2 cellular contexts compared by ENCODE assay signal in the genomic region with DNA sequence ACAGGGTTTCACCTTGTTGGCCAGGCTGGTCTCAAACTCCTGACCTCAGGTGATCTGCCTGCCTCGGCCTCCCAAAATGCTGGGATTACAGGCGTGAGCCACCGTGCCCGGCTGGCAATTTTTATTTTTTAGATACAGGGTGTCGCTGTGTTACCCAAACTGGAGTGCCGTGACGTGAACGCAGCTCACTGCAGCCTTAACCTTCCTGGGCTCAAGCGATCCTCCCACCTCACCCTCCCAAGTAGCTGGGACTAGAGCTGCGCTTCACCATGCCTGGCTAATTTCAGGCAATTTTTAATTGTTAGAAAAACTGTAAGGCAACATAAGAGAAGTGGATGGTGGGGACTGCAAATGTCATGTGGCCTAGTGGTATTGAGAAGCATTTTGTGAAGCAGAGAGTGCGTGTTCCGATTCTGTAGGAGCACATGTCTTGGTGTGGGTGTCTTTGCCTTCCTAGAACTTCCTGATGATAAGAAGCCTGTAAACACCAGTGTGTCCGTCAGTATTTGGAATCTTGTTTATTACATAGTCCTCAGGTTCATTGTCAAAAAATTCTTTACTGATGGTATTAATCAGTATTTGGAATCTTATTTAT.
TF ChIP-seq lines count a peak whose summit lies in the region.

No MANE protein-coding gene starts in this region.

TF ChIP-seq in IMR-90, 13 proteins besides CTCF, POLR2A, EP300 and RAD21:
- TF ChIP-seq CEBPB (IDR thresholded peaks at IDR 0.05; ENCODE audit: low read depth, low read length) (no peak), CHD1 (IDR thresholded peaks at IDR 0.05; ENCODE audit: low read depth, low read length) (no peak), SMC3 (IDR thresholded peaks at IDR 0.05; ENCODE audit: low read depth, low read length) (no peak)
- TF ChIP-seq, protein P1, sequence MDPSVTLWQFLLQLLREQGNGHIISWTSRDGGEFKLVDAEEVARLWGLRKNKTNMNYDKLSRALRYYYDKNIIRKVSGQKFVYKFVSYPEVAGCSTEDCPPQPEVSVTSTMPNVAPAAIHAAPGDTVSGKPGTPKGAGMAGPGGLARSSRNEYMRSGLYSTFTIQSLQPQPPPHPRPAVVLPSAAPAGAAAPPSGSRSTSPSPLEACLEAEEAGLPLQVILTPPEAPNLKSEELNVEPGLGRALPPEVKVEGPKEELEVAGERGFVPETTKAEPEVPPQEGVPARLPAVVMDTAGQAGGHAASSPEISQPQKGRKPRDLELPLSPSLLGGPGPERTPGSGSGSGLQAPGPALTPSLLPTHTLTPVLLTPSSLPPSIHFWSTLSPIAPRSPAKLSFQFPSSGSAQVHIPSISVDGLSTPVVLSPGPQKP (IDR thresholded peaks at IDR 0.05; ENCODE audit: borderline replicate concordance, low read depth, low read length) = no peak
TF ChIP-seq in IMR-90: peak in this region for 0.

TF ChIP-seq in K562, 482 proteins besides CTCF, POLR2A, EP300 and RAD21 (continues in another document):
- TF ChIP-seq OTX1 (CRISPR knock-in tag; IDR thresholded peaks at IDR 0.05) (no peak), CXXC5 (CRISPR knock-in tag; IDR thresholded peaks at IDR 0.05) (peak; percentile 42; the same call in 1 of the 2 replicates), FOXK1 (CRISPR knock-in tag; IDR thresholded peaks at IDR 0.05; ENCODE audit: borderline replicate concordance) (no peak), ARID1B (IDR thresholded peaks at IDR 0.05) (peak; percentile 50; the same call in 1 of the 2 replicates), HNRNPK (IDR thresholded peaks at IDR 0.05; ENCODE audit: low read depth, low read length, poor library complexity, severe bottlenecking) (no peak), MTA1 (IDR thresholded peaks at IDR 0.05; ENCODE audit: borderline replicate concordance) (no peak; the same call in 1 of the 2 replicates), ZNF134 (CRISPR knock-in tag; conservative IDR thresholded peaks at IDR 0.05) (no peak), ERF (CRISPR knock-in tag; IDR thresholded peaks at IDR 0.05) (no peak), ZBTB7A (IDR thresholded peaks at IDR 0.05; ENCODE audit: borderline replicate concordance, control insufficient read depth, low read depth, low read length) (no peak), ZNF253 (CRISPR knock-in tag; conservative IDR thresholded peaks at IDR 0.05) (no peak), HDAC2 (IDR thresholded peaks at IDR 0.05) (peak; percentile 53; the same call in 1 of the 2 replicates), ZZZ3 (IDR thresholded peaks at IDR 0.05) (no peak), ZNF408 (CRISPR knock-in tag; IDR thresholded peaks at IDR 0.05; ENCODE audit: low read depth) (no peak), NR2F6 (CRISPR knock-in tag; IDR thresholded peaks at IDR 0.05) (no peak), BMI1 (IDR thresholded peaks at IDR 0.05; ENCODE audit: low read length) (no peak), SIRT6 (IDR thresholded peaks at IDR 0.05; ENCODE audit: low read depth, low read length) (no peak), ZNF785 (CRISPR knock-in tag; IDR thresholded peaks at IDR 0.05) (no peak), DPF2 (IDR thresholded peaks at IDR 0.05) (peak; percentile 63), ZNF584 (CRISPR knock-in tag; IDR thresholded peaks at IDR 0.05; ENCODE audit: low read depth) (no peak), SNRNP70 (optimal IDR thresholded peaks at IDR 0.05; ENCODE audit: low read depth, low read length) (no peak), ZFP30 (CRISPR knock-in tag; IDR thresholded peaks at IDR 0.05; ENCODE audit: borderline replicate concordance) (no peak), ZC3H4 (CRISPR knock-in tag; IDR thresholded peaks at IDR 0.05; ENCODE audit: borderline replicate concordance) (no peak), MEIS2 (IDR thresholded peaks at IDR 0.05; ENCODE audit: partially characterized antibody) (no peak), SP2 (IDR thresholded peaks at IDR 0.05; ENCODE audit: extremely low read depth, low read depth, low read length, poor library complexity, severe bottlenecking) (no peak), PRMT5 (CRISPR knock-in tag; IDR thresholded peaks at IDR 0.05) (no peak), BRD4 (IDR thresholded peaks at IDR 0.05) (no peak), NFIX (CRISPR knock-in tag; IDR thresholded peaks at IDR 0.05; ENCODE audit: low read depth) (no peak), MCM3 (IDR thresholded peaks at IDR 0.05) (no peak), ZNF583 (CRISPR knock-in tag; IDR thresholded peaks at IDR 0.05) (no peak), ELF2 (CRISPR knock-in tag; IDR thresholded peaks at IDR 0.05) (no peak)
- TF ChIP-seq, protein P2, sequence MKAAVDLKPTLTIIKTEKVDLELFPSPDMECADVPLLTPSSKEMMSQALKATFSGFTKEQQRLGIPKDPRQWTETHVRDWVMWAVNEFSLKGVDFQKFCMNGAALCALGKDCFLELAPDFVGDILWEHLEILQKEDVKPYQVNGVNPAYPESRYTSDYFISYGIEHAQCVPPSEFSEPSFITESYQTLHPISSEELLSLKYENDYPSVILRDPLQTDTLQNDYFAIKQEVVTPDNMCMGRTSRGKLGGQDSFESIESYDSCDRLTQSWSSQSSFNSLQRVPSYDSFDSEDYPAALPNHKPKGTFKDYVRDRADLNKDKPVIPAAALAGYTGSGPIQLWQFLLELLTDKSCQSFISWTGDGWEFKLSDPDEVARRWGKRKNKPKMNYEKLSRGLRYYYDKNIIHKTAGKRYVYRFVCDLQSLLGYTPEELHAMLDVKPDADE (conservative IDR thresholded peaks at IDR 0.05; ENCODE audit: control insufficient read depth, low read depth, low read length) = no peak
- TF ChIP-seq, protein P3, sequence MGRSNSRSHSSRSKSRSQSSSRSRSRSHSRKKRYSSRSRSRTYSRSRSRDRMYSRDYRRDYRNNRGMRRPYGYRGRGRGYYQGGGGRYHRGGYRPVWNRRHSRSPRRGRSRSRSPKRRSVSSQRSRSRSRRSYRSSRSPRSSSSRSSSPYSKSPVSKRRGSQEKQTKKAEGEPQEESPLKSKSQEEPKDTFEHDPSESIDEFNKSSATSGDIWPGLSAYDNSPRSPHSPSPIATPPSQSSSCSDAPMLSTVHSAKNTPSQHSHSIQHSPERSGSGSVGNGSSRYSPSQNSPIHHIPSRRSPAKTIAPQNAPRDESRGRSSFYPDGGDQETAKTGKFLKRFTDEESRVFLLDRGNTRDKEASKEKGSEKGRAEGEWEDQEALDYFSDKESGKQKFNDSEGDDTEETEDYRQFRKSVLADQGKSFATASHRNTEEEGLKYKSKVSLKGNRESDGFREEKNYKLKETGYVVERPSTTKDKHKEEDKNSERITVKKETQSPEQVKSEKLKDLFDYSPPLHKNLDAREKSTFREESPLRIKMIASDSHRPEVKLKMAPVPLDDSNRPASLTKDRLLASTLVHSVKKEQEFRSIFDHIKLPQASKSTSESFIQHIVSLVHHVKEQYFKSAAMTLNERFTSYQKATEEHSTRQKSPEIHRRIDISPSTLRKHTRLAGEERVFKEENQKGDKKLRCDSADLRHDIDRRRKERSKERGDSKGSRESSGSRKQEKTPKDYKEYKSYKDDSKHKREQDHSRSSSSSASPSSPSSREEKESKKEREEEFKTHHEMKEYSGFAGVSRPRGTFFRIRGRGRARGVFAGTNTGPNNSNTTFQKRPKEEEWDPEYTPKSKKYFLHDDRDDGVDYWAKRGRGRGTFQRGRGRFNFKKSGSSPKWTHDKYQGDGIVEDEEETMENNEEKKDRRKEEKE (IDR thresholded peaks at IDR 0.05; ENCODE audit: borderline replicate concordance in 1 of 2, control insufficient read depth in 1 of 2, low read depth in 2 of 2, low read length in 1 of 2) = no peak
- TF ChIP-seq, protein P4, sequence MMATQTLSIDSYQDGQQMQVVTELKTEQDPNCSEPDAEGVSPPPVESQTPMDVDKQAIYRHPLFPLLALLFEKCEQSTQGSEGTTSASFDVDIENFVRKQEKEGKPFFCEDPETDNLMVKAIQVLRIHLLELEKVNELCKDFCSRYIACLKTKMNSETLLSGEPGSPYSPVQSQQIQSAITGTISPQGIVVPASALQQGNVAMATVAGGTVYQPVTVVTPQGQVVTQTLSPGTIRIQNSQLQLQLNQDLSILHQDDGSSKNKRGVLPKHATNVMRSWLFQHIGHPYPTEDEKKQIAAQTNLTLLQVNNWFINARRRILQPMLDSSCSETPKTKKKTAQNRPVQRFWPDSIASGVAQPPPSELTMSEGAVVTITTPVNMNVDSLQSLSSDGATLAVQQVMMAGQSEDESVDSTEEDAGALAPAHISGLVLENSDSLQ (IDR thresholded peaks at IDR 0.05) = no peak
- TF ChIP-seq, protein P5, sequence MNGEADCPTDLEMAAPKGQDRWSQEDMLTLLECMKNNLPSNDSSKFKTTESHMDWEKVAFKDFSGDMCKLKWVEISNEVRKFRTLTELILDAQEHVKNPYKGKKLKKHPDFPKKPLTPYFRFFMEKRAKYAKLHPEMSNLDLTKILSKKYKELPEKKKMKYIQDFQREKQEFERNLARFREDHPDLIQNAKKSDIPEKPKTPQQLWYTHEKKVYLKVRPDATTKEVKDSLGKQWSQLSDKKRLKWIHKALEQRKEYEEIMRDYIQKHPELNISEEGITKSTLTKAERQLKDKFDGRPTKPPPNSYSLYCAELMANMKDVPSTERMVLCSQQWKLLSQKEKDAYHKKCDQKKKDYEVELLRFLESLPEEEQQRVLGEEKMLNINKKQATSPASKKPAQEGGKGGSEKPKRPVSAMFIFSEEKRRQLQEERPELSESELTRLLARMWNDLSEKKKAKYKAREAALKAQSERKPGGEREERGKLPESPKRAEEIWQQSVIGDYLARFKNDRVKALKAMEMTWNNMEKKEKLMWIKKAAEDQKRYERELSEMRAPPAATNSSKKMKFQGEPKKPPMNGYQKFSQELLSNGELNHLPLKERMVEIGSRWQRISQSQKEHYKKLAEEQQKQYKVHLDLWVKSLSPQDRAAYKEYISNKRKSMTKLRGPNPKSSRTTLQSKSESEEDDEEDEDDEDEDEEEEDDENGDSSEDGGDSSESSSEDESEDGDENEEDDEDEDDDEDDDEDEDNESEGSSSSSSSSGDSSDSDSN (IDR thresholded peaks at IDR 0.05; ENCODE audit: borderline replicate concordance in 1 of 2, low read depth in 2 of 2, low read length in 2 of 2) = 0 out of 4 replicates have a peak, but pooled peaks of 1 of the 2 experiments have one; percentile 45
- TF ChIP-seq, protein P6, sequence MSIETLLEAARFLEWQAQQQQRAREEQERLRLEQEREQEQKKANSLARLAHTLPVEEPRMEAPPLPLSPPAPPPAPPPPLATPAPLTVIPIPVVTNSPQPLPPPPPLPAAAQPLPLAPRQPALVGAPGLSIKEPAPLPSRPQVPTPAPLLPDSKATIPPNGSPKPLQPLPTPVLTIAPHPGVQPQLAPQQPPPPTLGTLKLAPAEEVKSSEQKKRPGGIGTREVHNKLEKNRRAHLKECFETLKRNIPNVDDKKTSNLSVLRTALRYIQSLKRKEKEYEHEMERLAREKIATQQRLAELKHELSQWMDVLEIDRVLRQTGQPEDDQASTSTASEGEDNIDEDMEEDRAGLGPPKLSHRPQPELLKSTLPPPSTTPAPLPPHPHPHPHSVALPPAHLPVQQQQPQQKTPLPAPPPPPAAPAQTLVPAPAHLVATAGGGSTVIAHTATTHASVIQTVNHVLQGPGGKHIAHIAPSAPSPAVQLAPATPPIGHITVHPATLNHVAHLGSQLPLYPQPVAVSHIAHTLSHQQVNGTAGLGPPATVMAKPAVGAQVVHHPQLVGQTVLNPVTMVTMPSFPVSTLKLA (conservative IDR thresholded peaks at IDR 0.05) = peak; percentile 85 to 90
- TF ChIP-seq, protein P7, sequence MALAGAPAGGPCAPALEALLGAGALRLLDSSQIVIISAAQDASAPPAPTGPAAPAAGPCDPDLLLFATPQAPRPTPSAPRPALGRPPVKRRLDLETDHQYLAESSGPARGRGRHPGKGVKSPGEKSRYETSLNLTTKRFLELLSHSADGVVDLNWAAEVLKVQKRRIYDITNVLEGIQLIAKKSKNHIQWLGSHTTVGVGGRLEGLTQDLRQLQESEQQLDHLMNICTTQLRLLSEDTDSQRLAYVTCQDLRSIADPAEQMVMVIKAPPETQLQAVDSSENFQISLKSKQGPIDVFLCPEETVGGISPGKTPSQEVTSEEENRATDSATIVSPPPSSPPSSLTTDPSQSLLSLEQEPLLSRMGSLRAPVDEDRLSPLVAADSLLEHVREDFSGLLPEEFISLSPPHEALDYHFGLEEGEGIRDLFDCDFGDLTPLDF (CRISPR knock-in tag; IDR thresholded peaks at IDR 0.05) = no peak
- TF ChIP-seq, protein P8, sequence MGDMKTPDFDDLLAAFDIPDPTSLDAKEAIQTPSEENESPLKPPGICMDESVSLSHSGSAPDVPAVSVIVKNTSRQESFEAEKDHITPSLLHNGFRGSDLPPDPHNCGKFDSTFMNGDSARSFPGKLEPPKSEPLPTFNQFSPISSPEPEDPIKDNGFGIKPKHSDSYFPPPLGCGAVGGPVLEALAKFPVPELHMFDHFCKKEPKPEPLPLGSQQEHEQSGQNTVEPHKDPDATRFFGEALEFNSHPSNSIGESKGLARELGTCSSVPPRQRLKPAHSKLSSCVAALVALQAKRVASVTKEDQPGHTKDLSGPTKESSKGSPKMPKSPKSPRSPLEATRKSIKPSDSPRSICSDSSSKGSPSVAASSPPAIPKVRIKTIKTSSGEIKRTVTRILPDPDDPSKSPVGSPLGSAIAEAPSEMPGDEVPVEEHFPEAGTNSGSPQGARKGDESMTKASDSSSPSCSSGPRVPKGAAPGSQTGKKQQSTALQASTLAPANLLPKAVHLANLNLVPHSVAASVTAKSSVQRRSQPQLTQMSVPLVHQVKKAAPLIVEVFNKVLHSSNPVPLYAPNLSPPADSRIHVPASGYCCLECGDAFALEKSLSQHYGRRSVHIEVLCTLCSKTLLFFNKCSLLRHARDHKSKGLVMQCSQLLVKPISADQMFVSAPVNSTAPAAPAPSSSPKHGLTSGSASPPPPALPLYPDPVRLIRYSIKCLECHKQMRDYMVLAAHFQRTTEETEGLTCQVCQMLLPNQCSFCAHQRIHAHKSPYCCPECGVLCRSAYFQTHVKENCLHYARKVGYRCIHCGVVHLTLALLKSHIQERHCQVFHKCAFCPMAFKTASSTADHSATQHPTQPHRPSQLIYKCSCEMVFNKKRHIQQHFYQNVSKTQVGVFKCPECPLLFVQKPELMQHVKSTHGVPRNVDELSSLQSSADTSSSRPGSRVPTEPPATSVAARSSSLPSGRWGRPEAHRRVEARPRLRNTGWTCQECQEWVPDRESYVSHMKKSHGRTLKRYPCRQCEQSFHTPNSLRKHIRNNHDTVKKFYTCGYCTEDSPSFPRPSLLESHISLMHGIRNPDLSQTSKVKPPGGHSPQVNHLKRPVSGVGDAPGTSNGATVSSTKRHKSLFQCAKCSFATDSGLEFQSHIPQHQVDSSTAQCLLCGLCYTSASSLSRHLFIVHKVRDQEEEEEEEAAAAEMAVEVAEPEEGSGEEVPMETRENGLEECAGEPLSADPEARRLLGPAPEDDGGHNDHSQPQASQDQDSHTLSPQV (IDR thresholded peaks at IDR 0.05) = peak; percentile 79
- TF ChIP-seq, protein P9, sequence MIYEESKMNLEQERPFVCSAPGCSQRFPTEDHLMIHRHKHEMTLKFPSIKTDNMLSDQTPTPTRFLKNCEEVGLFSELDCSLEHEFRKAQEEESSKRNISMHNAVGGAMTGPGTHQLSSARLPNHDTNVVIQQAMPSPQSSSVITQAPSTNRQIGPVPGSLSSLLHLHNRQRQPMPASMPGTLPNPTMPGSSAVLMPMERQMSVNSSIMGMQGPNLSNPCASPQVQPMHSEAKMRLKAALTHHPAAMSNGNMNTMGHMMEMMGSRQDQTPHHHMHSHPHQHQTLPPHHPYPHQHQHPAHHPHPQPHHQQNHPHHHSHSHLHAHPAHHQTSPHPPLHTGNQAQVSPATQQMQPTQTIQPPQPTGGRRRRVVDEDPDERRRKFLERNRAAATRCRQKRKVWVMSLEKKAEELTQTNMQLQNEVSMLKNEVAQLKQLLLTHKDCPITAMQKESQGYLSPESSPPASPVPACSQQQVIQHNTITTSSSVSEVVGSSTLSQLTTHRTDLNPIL (CRISPR knock-in tag; IDR thresholded peaks at IDR 0.05) = no peak
